8 cellular contexts compared by ENCODE assay signal in the genomic region with DNA sequence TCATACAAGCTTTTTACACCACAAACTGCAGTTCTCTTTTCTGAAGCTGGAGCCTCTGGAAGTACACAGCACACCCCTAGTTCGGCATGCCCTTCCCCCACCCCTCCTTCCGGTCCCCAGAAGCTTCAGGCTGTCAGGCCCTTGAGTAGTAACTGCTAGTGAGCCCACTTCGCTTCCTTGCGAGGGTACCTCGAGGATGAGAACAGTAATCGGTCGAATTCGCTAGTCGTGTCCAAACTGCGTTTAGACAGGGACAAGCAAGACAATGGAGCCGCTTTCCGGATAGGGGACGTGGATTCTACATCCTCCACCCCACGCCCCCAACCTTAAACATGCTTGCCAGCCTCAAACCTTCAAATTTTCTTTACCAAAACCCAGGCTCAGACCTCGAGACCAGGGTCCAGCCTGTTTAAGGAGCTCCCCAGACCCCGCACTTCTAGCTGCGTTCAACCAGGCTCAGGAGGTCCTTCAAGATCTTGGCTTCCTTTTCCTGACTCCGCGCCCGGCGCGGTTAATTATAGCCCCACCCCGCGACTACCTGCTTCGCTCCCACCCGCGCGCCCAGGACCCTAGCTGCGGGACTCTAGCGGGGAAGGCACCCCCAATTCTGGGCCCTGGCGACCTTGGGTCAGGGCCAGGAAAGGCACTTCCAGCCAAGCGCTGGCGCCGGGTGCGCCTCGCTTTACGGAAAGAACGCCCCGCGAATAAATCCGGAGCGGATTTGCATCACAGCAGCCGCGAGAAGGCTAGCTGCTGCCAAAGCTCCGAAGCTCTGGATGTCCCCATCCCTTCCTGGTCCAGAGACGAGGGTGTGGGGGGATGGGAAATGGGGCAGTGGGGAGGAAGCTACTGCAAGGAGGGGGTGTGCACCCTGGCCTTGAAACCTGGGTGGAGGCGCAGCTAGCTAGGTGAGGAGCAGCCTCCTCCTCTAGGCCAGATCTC. TPM values are rescaled to one million over a fixed set of nuclear protein-coding genes. Genes with fewer than 3 reads are reported as not detected.
DNase-seq lines count a peak whose midpoint lies in the region; ATAC-seq and TF ChIP-seq lines count a peak whose summit lies in the region.

No MANE protein-coding gene starts in this region.

- DNase-seq in AG08395 (ENCODE audit: low spot score), result peak; percentile 44
- DNase-seq in activated T-helper 1 cell treated with anti-CD3 and anti-CD28 coated beads, Interleukin-12 subunit alpha, Interleukin-12 subunit beta, Interleukin-2, Interleukin-4 antibody, amounts not matched to agents 30 ng/mL and 10 ng/mL and 1 ng/mL, durations not matched to agents 14 hours and 24 hours and 36 hours (ENCODE audit: low spot score), result peak; percentile 22
- DNase-seq in retinal pigment epithelial cell (ENCODE audit: low read depth), result no peak
- no peak for DNase-seq in SW480 (ENCODE audit: low spot score)
- DNase-seq in SHP77 treated with DMSO at 0.1 percent for 48 hours (lab: John Stamatoyannopoulos, UW), result no peak

- no peak for TF ChIP-seq POLR2A in gastroesophageal sphincter (IDR thresholded peaks at IDR 0.05)

- ATAC-seq in HG03066 (IDR thresholded peaks at IDR 0.05; ENCODE audit: low read depth, unreplicated experiment) (peak; percentile 70), gastroesophageal sphincter (peak; percentile 81), HG03175 (IDR thresholded peaks at IDR 0.05; ENCODE audit: unreplicated experiment) (no peak)

- TF ChIP-seq CTCF in gastroesophageal sphincter (IDR thresholded peaks at IDR 0.05), result no peak
- no peak for TF ChIP-seq CTCF in retinal pigment epithelial cell (conservative IDR thresholded peaks at IDR 0.05; ENCODE audit: low read depth, low read length)

- peaks cover 18% of the 10 kb centered on the region for H3K4me1 Mint-ChIP-seq in activated T-helper 1 cell treated with anti-CD3 and anti-CD28 coated beads, Interleukin-12 subunit alpha, Interleukin-12 subunit beta, Interleukin-2, Interleukin-4 antibody, amounts not matched to agents 30 ng/mL and 10 ng/mL and 1 ng/mL, durations not matched to agents 14 hours and 24 hours and 36 hours (ENCODE audit: low read depth)

- H3K9me3 ChIP-seq in gastroesophageal sphincter, result no peaks in the 10 kb centered on the region

- H3K27ac Mint-ChIP-seq in activated T-helper 1 cell treated with anti-CD3 and anti-CD28 coated beads, Interleukin-12 subunit alpha, Interleukin-12 subunit beta, Interleukin-2, Interleukin-4 antibody, amounts not matched to agents 30 ng/mL and 10 ng/mL and 1 ng/mL, durations not matched to agents 14 hours and 24 hours and 36 hours, result peak overlapping the region; percentile 82

- peak overlapping the region; percentile 81 for H3K4me3 Mint-ChIP-seq in activated T-helper 1 cell treated with anti-CD3 and anti-CD28 coated beads, Interleukin-12 subunit alpha, Interleukin-12 subunit beta, Interleukin-2, Interleukin-4 antibody, amounts not matched to agents 30 ng/mL and 10 ng/mL and 1 ng/mL, durations not matched to agents 14 hours and 24 hours and 36 hours

- peaks cover 0 to 28% (median 8%) of the 10 kb centered on the region in 3 donors for H3K4me1 ChIP-seq in gastroesophageal sphincter

- no peak for TF ChIP-seq EP300 in gastroesophageal sphincter (IDR thresholded peaks at IDR 0.05)

- H3K27me3 Mint-ChIP-seq in activated T-helper 1 cell treated with anti-CD3 and anti-CD28 coated beads, Interleukin-12 subunit alpha, Interleukin-12 subunit beta, Interleukin-2, Interleukin-4 antibody, amounts not matched to agents 30 ng/mL and 10 ng/mL and 1 ng/mL, durations not matched to agents 14 hours and 24 hours and 36 hours (ENCODE audit: insufficient read depth), result peaks cover 14% of the 10 kb centered on the region

- no peaks in the 10 kb centered on the region for H3K36me3 ChIP-seq in gastroesophageal sphincter

- intact Hi-C loops in activated T-helper 1 cell treated with anti-CD3 and anti-CD28 coated beads, Interleukin-12 subunit alpha, Interleukin-12 subunit beta, Interleukin-2, Interleukin-4 antibody, amounts not matched to agents 30 ng/mL and 10 ng/mL and 1 ng/mL, durations not matched to agents 14 hours and 24 hours and 36 hours (cut with micrococcal nuclease), result loop anchor here (2.0 kb wide), 1 partner anchor 34 kb away; the partner anchor contains the start of gene PIK3R3

- H3K36me3 Mint-ChIP-seq in activated T-helper 1 cell treated with anti-CD3 and anti-CD28 coated beads, Interleukin-12 subunit alpha, Interleukin-12 subunit beta, Interleukin-2, Interleukin-4 antibody, amounts not matched to agents 30 ng/mL and 10 ng/mL and 1 ng/mL, durations not matched to agents 14 hours and 24 hours and 36 hours (ENCODE audit: low read depth), result no peaks in the 10 kb centered on the region

- H3K9me3 Mint-ChIP-seq in activated T-helper 1 cell treated with anti-CD3 and anti-CD28 coated beads, Interleukin-12 subunit alpha, Interleukin-12 subunit beta, Interleukin-2, Interleukin-4 antibody, amounts not matched to agents 30 ng/mL and 10 ng/mL and 1 ng/mL, durations not matched to agents 14 hours and 24 hours and 36 hours, result no peaks in the 10 kb centered on the region

- H3K4me3 ChIP-seq in gastroesophageal sphincter (peak overlapping the region; percentile 20 to 51), retinal pigment epithelial cell (ENCODE audit: low read length) (peak overlapping the region; percentile 53)

- no peaks in the 10 kb centered on the region for H3K27me3 ChIP-seq in gastroesophageal sphincter

- peak overlapping the region in 3 of 4 donors; percentile 63 to 79 (median 68) for H3K27ac ChIP-seq in gastroesophageal sphincter

- 9 to 16% methylated on average over 7 to 19 of the region's 47 CpGs for WGBS in gastroesophageal sphincter (ENCODE audit: low coverage in 1 of 2), 2 donors

RNA-seq across cellular contexts. Expression of gene TSPAN1, which starts 8.1 kb away (rescaled TPM):
- not detected in 2 replicates for total RNA-seq in activated T-helper 1 cell treated with anti-CD3 and anti-CD28 coated beads, Interleukin-12 subunit alpha, Interleukin-12 subunit beta, Interleukin-2, Interleukin-4 antibody, amounts not matched to agents 30 ng/mL and 10 ng/mL and 1 ng/mL, durations not matched to agents 14 hours and 24 hours and 36 hours
- total RNA-seq in gastroesophageal sphincter, result 10 to 100 TPM in 1 of 4 donors, 1 to 10 TPM in 3; 1.0 to 11.0 (median 1.7) TPM

RNA-seq across cellular contexts. Expression of gene P3R3URF, which starts 9.5 kb away (rescaled TPM):
- not detected in 2 replicates for total RNA-seq in activated T-helper 1 cell treated with anti-CD3 and anti-CD28 coated beads, Interleukin-12 subunit alpha, Interleukin-12 subunit beta, Interleukin-2, Interleukin-4 antibody, amounts not matched to agents 30 ng/mL and 10 ng/mL and 1 ng/mL, durations not matched to agents 14 hours and 24 hours and 36 hours
- total RNA-seq in gastroesophageal sphincter, result not detected

RNA-seq across cellular contexts. Expression of gene POMGNT1, which starts 31.4 kb away (rescaled TPM):
- total RNA-seq in activated T-helper 1 cell treated with anti-CD3 and anti-CD28 coated beads, Interleukin-12 subunit alpha, Interleukin-12 subunit beta, Interleukin-2, Interleukin-4 antibody, amounts not matched to agents 30 ng/mL and 10 ng/mL and 1 ng/mL, durations not matched to agents 14 hours and 24 hours and 36 hours, result 80.8 and 85.7 TPM in 2 replicates
- total RNA-seq in gastroesophageal sphincter, result 10 to 100 TPM; 31.0 to 50.4 (median 38.2) TPM

RNA-seq across cellular contexts. Expression of gene PIK3R3, which starts 34.4 kb away (rescaled TPM):
- total RNA-seq in activated T-helper 1 cell treated with anti-CD3 and anti-CD28 coated beads, Interleukin-12 subunit alpha, Interleukin-12 subunit beta, Interleukin-2, Interleukin-4 antibody, amounts not matched to agents 30 ng/mL and 10 ng/mL and 1 ng/mL, durations not matched to agents 14 hours and 24 hours and 36 hours, result 3.6 TPM in 2 replicates
- total RNA-seq in gastroesophageal sphincter, result 10 to 100 TPM; 21.7 to 34.7 (median 28.2) TPM

RNA-seq across cellular contexts. Expression of gene LURAP1, which starts 36.3 kb away (rescaled TPM):
- 0.15 TPM in 1 of 2 replicates, not detected in the other for total RNA-seq in activated T-helper 1 cell treated with anti-CD3 and anti-CD28 coated beads, Interleukin-12 subunit alpha, Interleukin-12 subunit beta, Interleukin-2, Interleukin-4 antibody, amounts not matched to agents 30 ng/mL and 10 ng/mL and 1 ng/mL, durations not matched to agents 14 hours and 24 hours and 36 hours
- total RNA-seq in gastroesophageal sphincter, result 10 to 100 TPM in 2 of 4 donors, 1 to 10 TPM in 2; 6.7 to 16.2 (median 9.9) TPM

Comparison
In these comparisons a context has a peak if more than half of its experiments do, and no peak if none do; other contexts are left out.
1. DNase-seq: peak in AG08395 (single experiment) and activated T-helper 1 cell treated with anti-CD3 and anti-CD28 coated beads, Interleukin-12 subunit alpha, Interleukin-12 subunit beta, Interleukin-2, Interleukin-4 antibody, amounts not matched to agents 30 ng/mL and 10 ng/mL and 1 ng/mL, durations not matched to agents 14 hours and 24 hours and 36 hours (single experiment); none in retinal pigment epithelial cell (single experiment), SW480 (single experiment) and SHP77 treated with DMSO at 0.1 percent for 48 hours (single experiment).